8 cellular contexts compared by ENCODE assay signal in genomic region chr13:29594310-29594709, GRCh38. TPM values are rescaled to one million over a fixed set of nuclear protein-coding genes. Genes with fewer than 3 reads are reported as not detected.
DNase-seq lines count a peak whose midpoint lies in the region; ATAC-seq, FAIRE-seq and TF ChIP-seq lines count a peak whose summit lies in the region.

No MANE protein-coding gene starts in this region.

- DNase-seq in BE2C: peak; percentile 62
- peak; percentile 69 for DNase-seq in NCI-H526 treated with DMSO at 0.1 percent for 48 hours (lab: John Stamatoyannopoulos, UW)
- peak; percentile 42 for DNase-seq in activated T-cell treated with anti-CD3 and anti-CD28 coated beads for 24 hours (ENCODE audit: low read depth)
- peak; percentile 78 to 91 for DNase-seq in fibroblast of lung (ENCODE audit: low read depth in 2 of 2)
- DNase-seq in neural progenitor cell (ENCODE audit: low spot score): peak; percentile 52
- DNase-seq in urothelium cell line (ENCODE audit: low spot score): peak; percentile 32

- no peaks in the 10 kb centered on the region for H3K9me3 Mint-ChIP-seq in neural progenitor cell

- H3K4me3 Mint-ChIP-seq in neural progenitor cell: peak overlapping the region; percentile 92

- H3F3A ChIP-seq in neural progenitor cell (ENCODE audit: low read depth): peaks cover 9% of the 10 kb centered on the region

- H4K20me1 ChIP-seq in fibroblast of lung (ENCODE audit: control insufficient read depth, extremely low read depth, insufficient read depth, low read length): no peaks in the 10 kb centered on the region
- H4K20me1 ChIP-seq in neural progenitor cell (ENCODE audit: low read depth): peaks cover 39% of the 10 kb centered on the region

- peak; percentile 37 for ATAC-seq in GM18873 (IDR thresholded peaks at IDR 0.05; ENCODE audit: low FRiP score, unreplicated experiment)
- peak; percentile 31 for ATAC-seq in HG03103 (IDR thresholded peaks at IDR 0.05; ENCODE audit: low read depth, unreplicated experiment)

- peaks cover 2% of the 10 kb centered on the region for H3K36me3 Mint-ChIP-seq in neural progenitor cell

- H3K9me3 ChIP-seq in BE2C: no peaks in the 10 kb centered on the region
- H3K9me3 ChIP-seq in fibroblast of lung (ENCODE audit: control insufficient read depth, insufficient read depth, low read depth, low read length): no peaks in the 10 kb centered on the region
- no peaks in the 10 kb centered on the region for H3K9me3 ChIP-seq in neural progenitor cell (ENCODE audit: low read depth)

- H3K79me2 ChIP-seq in fibroblast of lung (ENCODE audit: control insufficient read depth, insufficient read depth, low read length): peaks cover 55% of the 10 kb centered on the region
- peaks cover 60% of the 10 kb centered on the region for H3K79me2 ChIP-seq in neural progenitor cell (ENCODE audit: low read depth)

- H3K4me1 ChIP-seq in BE2C (peaks cover 3% of the 10 kb centered on the region; the same call in 1 of the 2 replicates), fibroblast of lung (ENCODE audit: control insufficient read depth, extremely low read depth, insufficient read depth, low read length) (peaks cover 12% of the 10 kb centered on the region), neural progenitor cell (peaks cover 5% of the 10 kb centered on the region)

- H3K4me1 Mint-ChIP-seq in neural progenitor cell: peaks cover 49% of the 10 kb centered on the region

- H3K27ac ChIP-seq in fibroblast of lung (ENCODE audit: insufficient read depth, low read length) (peak overlapping the region; percentile 86), neural progenitor cell (no peak overlapping the region)

- H3K27ac Mint-ChIP-seq in neural progenitor cell: peak overlapping the region; percentile 70

- no peaks in the 10 kb centered on the region for H3K27me3 ChIP-seq in BE2C
- H3K27me3 ChIP-seq in fibroblast of lung (ENCODE audit: control insufficient read depth, insufficient read depth, low read length): no peaks in the 10 kb centered on the region
- peaks cover 21% of the 10 kb centered on the region for H3K27me3 ChIP-seq in neural progenitor cell

- FAIRE-seq in urothelium cell line (lab: Jason Lieb, UNC): no peak

- peak overlapping the region; percentile 96 for H3K9ac ChIP-seq in fibroblast of lung (ENCODE audit: insufficient read depth, low read length)
- peak overlapping the region; percentile 41 for H3K9ac ChIP-seq in neural progenitor cell

- peak overlapping the region; percentile 98 for H3K4me3 ChIP-seq in BE2C (ENCODE audit: low read depth, low read length)
- H3K4me3 ChIP-seq in fibroblast of lung (replicated peaks in 1 of 4; ENCODE audit: control extremely low read depth in 1 of 4, insufficient read depth in 1 of 4, low read depth in 3 of 4, low read length in 4 of 4): peak overlapping the region; percentile 43 to 91 (median 71)
- H3K4me3 ChIP-seq in neural progenitor cell: peak overlapping the region; percentile 95

- TF ChIP-seq CTCF in BE2C (IDR thresholded peaks at IDR 0.05; ENCODE audit: low read depth, low read length) (no peak), fibroblast of lung (conservative IDR thresholded peaks at IDR 0.05 in 1 of 2, IDR thresholded peaks at IDR 0.05 in 1 of 2; ENCODE audit: low read depth in 1 of 2, low read length in 2 of 2) (no peak), neural progenitor cell (IDR thresholded peaks at IDR 0.05) (no peak)

- H2AFZ ChIP-seq in fibroblast of lung (ENCODE audit: low read length) (no peak overlapping the region), neural progenitor cell (replicated peaks) (peak overlapping the region; percentile 98)

- H3K4me2 ChIP-seq in fibroblast of lung (ENCODE audit: extremely low read depth, insufficient read depth, low read length): peak overlapping the region; percentile 42
- H3K4me2 ChIP-seq in neural progenitor cell: peak overlapping the region; percentile 92

- H3K27me3 Mint-ChIP-seq in neural progenitor cell (ENCODE audit: insufficient read depth, low read depth): peaks cover 3% of the 10 kb centered on the region

- peaks cover 12% of the 10 kb centered on the region for H3K36me3 ChIP-seq in BE2C
- H3K36me3 ChIP-seq in fibroblast of lung (ENCODE audit: control insufficient read depth, insufficient read depth, low read length): no peaks in the 10 kb centered on the region
- H3K36me3 ChIP-seq in neural progenitor cell: no peaks in the 10 kb centered on the region

RNA-seq across cellular contexts. Expression of gene SLC7A1, which starts 1.2 kb away (rescaled TPM):
- 81.4 TPM for polyA plus RNA-seq in BE2C (2012; ENCODE audit: insufficient read depth, insufficient read length, low read depth)
- total RNA-seq in fibroblast of lung: 18.0 and 26.6 TPM in 2 replicates
- 15.4 and 20.5 TPM in 2 replicates for polyA plus RNA-seq in fibroblast of lung
- polyA plus RNA-seq in fibroblast of lung (2012): 21.2 and 23.7 TPM in 2 replicates
- polyA minus RNA-seq in fibroblast of lung (ENCODE audit: low replicate concordance): 83.6 and 99.7 TPM in 2 replicates
- 12.4 and 16.2 TPM in 2 replicates for total RNA-seq in neural progenitor cell (ENCODE audit: low replicate concordance)

Comparison
In these comparisons a context has a peak if more than half of its experiments do, and no peak if none do; other contexts are left out.
1. DNase-seq: peak in every context shown above with its lines; median percentile 84 in fibroblast of lung; 69 in NCI-H526 treated with DMSO at 0.1 percent for 48 hours; 62 in BE2C; 52 in neural progenitor cell; 42 in activated T-cell treated with anti-CD3 and anti-CD28 coated beads for 24 hours; 32 in urothelium cell line.